Comparison of ENCODE assay signal across 8 cellular contexts in genomic region chr1:107139833-107140702, GRCh38. TPM values are rescaled to one million over a fixed set of nuclear protein-coding genes. Genes with fewer than 3 reads are reported as not detected.
DNase-seq lines count a peak whose midpoint lies in the region; ATAC-seq and TF ChIP-seq lines count a peak whose summit lies in the region.

No MANE protein-coding gene starts in this region.

- ATAC-seq in HG03196 (IDR thresholded peaks at IDR 0.05; ENCODE audit: unreplicated experiment) = no peak

- no peak for TF ChIP-seq CTCF in GM13977 (IDR thresholded peaks at IDR 0.05; ENCODE audit: extremely low read depth, insufficient read depth, missing control alignments)

- in situ Hi-C loops in GM13977 (cut with MboI; ENCODE audit: low pct_unique_long_range_greater_than_20kb, low sequenced_read_pairs, unreplicated experiment) = no loop called here

- DNase-seq in AG08396 (ENCODE audit: low spot score) (peak; percentile 17), GM13977 (ENCODE audit: low spot score) (peak; percentile 58), M059J (ENCODE audit: low read depth) (peak; percentile 86), amniotic epithelial cell (ENCODE audit: low read depth) (peak; percentile 18), hepatic stellate cell (ENCODE audit: low spot score) (peak; percentile 11), putamen (ENCODE audit: low spot score) (peak; percentile 15), NCI-H1092 (lab: John Stamatoyannopoulos, UW) (no peak)

RNA-seq across cellular contexts. Expression of gene NTNG1, which starts 0.8 kb away (rescaled TPM):
- total RNA-seq in M059J (2014; rRNA removed; shearing (Covaris generic)) = 5.8 and 8.3 TPM in 2 replicates
